10 cellular contexts compared by ENCODE assay signal in the genomic region with DNA sequence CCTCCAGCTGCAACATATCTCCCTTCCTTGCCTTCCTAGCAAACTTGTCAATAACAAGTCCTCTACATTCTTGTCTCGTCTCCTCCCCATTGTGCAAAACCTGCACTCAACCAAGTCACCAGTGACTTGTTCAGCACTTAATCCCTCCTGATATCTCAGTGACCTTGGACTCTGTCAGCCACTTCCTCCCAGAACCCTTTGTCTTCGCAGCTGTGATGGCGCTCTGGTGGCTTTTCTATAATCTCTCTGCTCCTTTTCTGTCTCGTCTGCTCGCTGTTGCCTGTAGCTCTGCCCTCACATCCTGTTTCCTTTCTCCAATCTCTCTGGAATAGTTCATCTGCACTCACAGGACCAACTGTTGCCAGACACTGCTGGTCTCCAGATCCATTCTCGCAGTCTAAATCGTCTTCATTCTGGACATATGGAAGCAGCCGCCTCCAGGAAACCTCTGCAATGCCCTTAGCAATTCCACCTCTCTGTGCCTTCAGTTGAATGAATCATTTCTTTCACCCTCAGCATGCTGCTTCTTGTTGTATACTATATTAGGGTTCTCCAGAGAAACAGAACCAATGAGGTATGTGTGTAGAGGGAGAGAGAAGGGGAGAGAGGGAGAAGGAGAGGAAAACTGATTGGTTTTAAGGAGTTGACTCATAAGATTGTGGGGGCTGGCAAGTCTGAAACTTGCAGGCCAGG. TPM values are rescaled to one million over a fixed set of nuclear protein-coding genes. Genes with fewer than 3 reads are reported as not detected.
DNase-seq lines count a peak whose midpoint lies in the region; ATAC-seq and TF ChIP-seq lines count a peak whose summit lies in the region.
"Had no signal": no experiment of that assay in that cellular context is flagged by ENCODE, and none has a peak within 500 bp of the region (broad histone marks: within the 10 kb centered on the region; RNA-seq: fewer than 3 reads in every experiment).

No MANE protein-coding gene starts in this region.

- no peak for TF ChIP-seq CTCF in spleen (IDR thresholded peaks at IDR 0.05 in 8 of 11, conservative IDR thresholded peaks at IDR 0.05 in 3 of 11)

- ATAC-seq in activated CD4-positive, alpha-beta T cell treated with anti-CD3 and anti-CD28 coated beads for 36 hours: no peak

- H3K9me3 Mint-ChIP-seq in activated CD4-positive, alpha-beta T cell treated with anti-CD3 and anti-CD28 coated beads for 36 hours (ENCODE audit: low read depth): peaks cover 9% of the 10 kb centered on the region
- H3K9me3 Mint-ChIP-seq in T-helper 2 cell treated with Interferon-gamma antibody and Interleukin-4, amounts not matched to agents 5 μg/mL and 100 μg/mL, for 36 hours: peaks cover 24% of the 10 kb centered on the region

- WGBS in spleen, 5 donors: 26 to 37% (median 33%) methylated on average over 8 of the region's 8 CpGs

- no peaks in the 10 kb centered on the region for H3K9me3 ChIP-seq in spleen
- H3K9me3 ChIP-seq: pancreas had no signal

- no peaks in the 10 kb centered on the region for H3K27me3 ChIP-seq in spleen (replicated peaks in 1 of 7)
- H3K27me3 ChIP-seq: pancreas had no signal

- POLR2A ChIA-PET in activated CD4-positive, alpha-beta T cell treated with anti-CD3 and anti-CD28 coated beads for 36 hours (lab: Charles Lee): no interaction called here

- CTCF ChIA-PET in activated CD4-positive, alpha-beta T cell treated with anti-CD3 and anti-CD28 coated beads for 36 hours (lab: Charles Lee): no interaction called here

- no peak overlapping the region for H3K4me3 Mint-ChIP-seq in activated CD4-positive, alpha-beta T cell treated with anti-CD3 and anti-CD28 coated beads for 36 hours
- peak overlapping the region; percentile 84 for H3K4me3 Mint-ChIP-seq in T-helper 2 cell treated with Interferon-gamma antibody and Interleukin-4, amounts not matched to agents 5 μg/mL and 100 μg/mL, for 36 hours

- peak overlapping the region; percentile 72 for H3K27ac Mint-ChIP-seq in activated CD4-positive, alpha-beta T cell treated with anti-CD3 and anti-CD28 coated beads for 36 hours
- H3K27ac Mint-ChIP-seq in T-helper 2 cell treated with Interferon-gamma antibody and Interleukin-4, amounts not matched to agents 5 μg/mL and 100 μg/mL, for 36 hours: peak overlapping the region; percentile 93

- no peaks in the 10 kb centered on the region for H3K27me3 Mint-ChIP-seq in activated CD4-positive, alpha-beta T cell treated with anti-CD3 and anti-CD28 coated beads for 36 hours
- no peaks in the 10 kb centered on the region for H3K27me3 Mint-ChIP-seq in T-helper 2 cell treated with Interferon-gamma antibody and Interleukin-4, amounts not matched to agents 5 μg/mL and 100 μg/mL, for 36 hours (ENCODE audit: low read depth)

- intact Hi-C loops in activated CD4-positive, alpha-beta T cell treated with anti-CD3 and anti-CD28 coated beads for 36 hours (cut with DNase I, micrococcal nuclease): no loop called here
- intact Hi-C loops in spleen (cut with DNase I; ENCODE audit: low total_unique reads): no loop called here

- H3K4me1 ChIP-seq in spleen: peaks cover 19 to 83% (median 60%) of the 10 kb centered on the region in 6 donors

- peak overlapping the region in 1 of 8 donors; percentile 8 for H3K4me3 ChIP-seq in spleen
- H3K4me3 ChIP-seq: pancreas had no signal

- peaks cover 58% of the 10 kb centered on the region for H3K4me1 Mint-ChIP-seq in activated CD4-positive, alpha-beta T cell treated with anti-CD3 and anti-CD28 coated beads for 36 hours
- H3K4me1 Mint-ChIP-seq in T-helper 2 cell treated with Interferon-gamma antibody and Interleukin-4, amounts not matched to agents 5 μg/mL and 100 μg/mL, for 36 hours (ENCODE audit: low read depth): peaks cover 58% of the 10 kb centered on the region

- no peak for DNase-seq in activated CD4-positive, alpha-beta T cell treated with anti-CD3 and anti-CD28 coated beads for 36 hours
- no peak for DNase-seq in activated CD4-positive, alpha-beta T cell treated with anti-CD3 and anti-CD28 coated beads for 4 hours
- DNase-seq in T-helper 2 cell treated with Interferon-gamma antibody and Interleukin-4, amounts not matched to agents 5 μg/mL and 100 μg/mL, for 36 hours (ENCODE audit: low spot score): no peak
- DNase-seq in fibroblast of peridontal ligament (ENCODE audit: extremely low read depth) (peak; percentile 50), spleen (no peak), NCI-H526 treated with DMSO at 0.1 percent for 48 hours (lab: John Stamatoyannopoulos, UW) (no peak), NCI-H748 treated with DMSO at 0.1 percent for 48 hours (lab: John Stamatoyannopoulos, UW) (no peak)
- DNase-seq in effector CD4-positive, alpha-beta T cell: no peak
- DNase-seq: ACHN, pancreas had no signal

- no peak for TF ChIP-seq POLR2A in spleen (IDR thresholded peaks at IDR 0.05)

- H3K36me3 Mint-ChIP-seq in activated CD4-positive, alpha-beta T cell treated with anti-CD3 and anti-CD28 coated beads for 36 hours (ENCODE audit: low read depth): no peaks in the 10 kb centered on the region
- H3K36me3 Mint-ChIP-seq in T-helper 2 cell treated with Interferon-gamma antibody and Interleukin-4, amounts not matched to agents 5 μg/mL and 100 μg/mL, for 36 hours (ENCODE audit: low read depth): peaks cover 22% of the 10 kb centered on the region

- no peaks in the 10 kb centered on the region for H3K36me3 ChIP-seq in spleen
- H3K36me3 ChIP-seq: pancreas had no signal

- peak overlapping the region; percentile 53 to 98 (median 66) for H3K27ac ChIP-seq in spleen
- H3K27ac ChIP-seq: pancreas had no signal

RNA-seq across cellular contexts. Expression of a gene that starts 17.4 kb away (rescaled TPM):
- 10 to 100 TPM; 26.6 to 29.8 TPM for total RNA-seq in activated CD4-positive, alpha-beta T cell treated with anti-CD3 and anti-CD28 coated beads for 36 hours
- total RNA-seq in spleen: 100 to 1,000 TPM in 2 of 7 donors, 10 to 100 TPM in 5; 54.7 to 124 (median 86.8) TPM
- polyA plus RNA-seq in spleen: 10 to 100 TPM; 20.4 to 22.3 (median 22.0) TPM

RNA-seq across cellular contexts. Expression of a gene that starts 53.9 kb away (rescaled TPM):
- 10 to 100 TPM; 22.8 to 25.0 TPM for total RNA-seq in activated CD4-positive, alpha-beta T cell treated with anti-CD3 and anti-CD28 coated beads for 36 hours
- total RNA-seq in spleen: 10 to 100 TPM; 44.1 to 89.7 (median 60.7) TPM
- polyA plus RNA-seq in spleen: 10 to 100 TPM; 25.4 to 29.6 (median 29.3) TPM
